ENCODE assay signal across 15 cellular contexts in the genomic region with DNA sequence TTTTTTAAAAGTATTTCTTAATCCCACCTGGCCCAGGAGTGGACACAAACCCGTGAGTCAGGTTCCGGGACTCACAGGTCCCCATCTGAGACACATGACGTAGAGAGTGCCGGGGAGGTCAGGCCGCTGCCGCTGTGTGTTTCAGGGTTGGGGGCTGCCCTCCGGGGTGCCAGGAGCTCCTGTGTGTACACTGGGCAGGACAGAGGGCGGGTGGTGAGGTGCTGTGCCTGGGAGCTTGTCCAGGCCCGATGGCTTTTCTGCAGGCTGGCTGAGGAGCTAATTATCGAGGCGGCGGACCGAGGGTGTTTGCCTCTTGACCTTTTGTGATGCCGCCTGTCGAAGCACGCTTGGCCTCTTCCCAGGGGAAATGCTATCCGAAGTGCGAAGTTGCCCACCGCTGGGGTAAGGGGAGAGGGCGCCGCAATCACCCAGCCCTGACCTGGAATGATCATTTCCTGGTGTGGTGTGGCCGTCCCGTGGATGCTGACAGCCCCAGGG. TPM values are rescaled to one million over a fixed set of nuclear protein-coding genes. Genes with fewer than 3 reads are reported as not detected.
A peak's percentile ranks its signal among the peaks of the same experiment; 100 is the strongest.
DNase-seq lines count a peak whose midpoint lies in the region; ATAC-seq, FAIRE-seq and TF ChIP-seq lines count a peak whose summit lies in the region.
"Had no signal": no experiment of that assay in that cellular context is flagged by ENCODE, and none has a peak within 500 bp of the region (broad histone marks: within the 10 kb centered on the region; RNA-seq: fewer than 3 reads in every experiment).

No MANE protein-coding gene starts in this region.

- peak; percentile 23 for ATAC-seq in left lung

- FAIRE-seq in GM19239 (lab: Jason Lieb, UNC): no peak
- FAIRE-seq: G401.6 had no signal

- DNase-seq in CD14-positive monocyte (ENCODE audit: low spot score) (peak; percentile 40), RWPE1 (ENCODE audit: low spot score) (no peak), left lung (peak; percentile 34 to 64), sigmoid colon (peak; percentile 61), GM19239 (ENCODE audit: insufficient read length, low spot score) (no peak), NCI-H748 (lab: John Stamatoyannopoulos, UW; ENCODE audit: unreplicated experiment) (no peak), NCI-H345 treated with DMSO at 0.1 percent for 48 hours (lab: John Stamatoyannopoulos, UW; ENCODE audit: unreplicated experiment) (no peak)
- DNase-seq: SIG-M5 had no signal

- H3K36me3 Mint-ChIP-seq in CD14-positive monocyte: no peaks in the 10 kb centered on the region

- no peak for TF ChIP-seq POLR2A in sigmoid colon (IDR thresholded peaks at IDR 0.05)

- TF ChIP-seq CTCF in CD14-positive monocyte (IDR thresholded peaks at IDR 0.05): no peak
- TF ChIP-seq CTCF in RWPE1 (conservative IDR thresholded peaks at IDR 0.05; ENCODE audit: low read depth): no peak
- TF ChIP-seq CTCF in left lung (IDR thresholded peaks at IDR 0.05): no peak
- no peak for TF ChIP-seq CTCF in sigmoid colon (IDR thresholded peaks at IDR 0.05)

- CTCF ChIA-PET in RWPE1 (lab: Yijun Ruan, JAX): interaction anchor here (0.6 to 1.6 kb wide), 6 partner anchors 10 to 396 kb away, joined by 3 to 7 read pairs (median 4); no protein-coding TSS in a partner anchor

- 34 to 66% methylated on average over 23 of the region's 23 CpGs for WGBS in sigmoid colon, 2 donors

- POLR2A ChIA-PET in RWPE1 (lab: Yijun Ruan, JAX; ENCODE audit: low non-redundant PET): no interaction called here

- peaks cover 0 to 16% (median 13%) of the 10 kb centered on the region in 7 donors for H3K9me3 Mint-ChIP-seq in CD14-positive monocyte

- no peak for TF ChIP-seq EP300 in sigmoid colon (IDR thresholded peaks at IDR 0.05)

- intact Hi-C loops in CD14-positive monocyte (cut with micrococcal nuclease) (no loop called here), left lung (cut with DNase I) (no loop called here), sigmoid colon (cut with DNase I) (loop anchor here (1.0 to 5.0 kb wide), 2 partner anchors 185 to 400 kb away; partner anchors contain the start of gene PDGFA)

- H3K27me3 ChIP-seq in left lung (peaks cover 0 to 15% of the 10 kb centered on the region in 2 donors), sigmoid colon (peaks cover 0 to 8% (median 0%) of the 10 kb centered on the region in 3 donors)

- H3K27ac Mint-ChIP-seq in CD14-positive monocyte: no peak overlapping the region

- peak overlapping the region in 1 of 2 donors; percentile 57 for H3K4me3 Mint-ChIP-seq in CD14-positive monocyte

- H3K4me1 ChIP-seq in left lung: peaks cover 7 to 15% of the 10 kb centered on the region in 2 donors
- peaks cover 0 to 18% (median 17%) of the 10 kb centered on the region in 4 donors for H3K4me1 ChIP-seq in sigmoid colon

- no peaks in the 10 kb centered on the region for H3K4me1 Mint-ChIP-seq in CD14-positive monocyte

- H3K4me3 ChIP-seq in left lung (no peak overlapping the region), sigmoid colon (peak overlapping the region in 2 of 4 donors; percentile 31 to 42)

- H3K36me3 ChIP-seq in left lung (no peaks in the 10 kb centered on the region), sigmoid colon (no peaks in the 10 kb centered on the region)

- H3K27ac ChIP-seq in RWPE1: peak overlapping the region; percentile 99
- no peak overlapping the region for H3K27ac ChIP-seq in left lung
- peak overlapping the region; percentile 53 to 74 (median 64) for H3K27ac ChIP-seq in sigmoid colon
- H3K27ac ChIP-seq: KMS-11 had no signal

- H3K27me3 Mint-ChIP-seq in CD14-positive monocyte (ENCODE audit: low read depth in 3 of 3): peaks cover 20 to 33% (median 25%) of the 10 kb centered on the region in 3 donors

- H3K9me3 ChIP-seq in left lung: no peaks in the 10 kb centered on the region
- H3K9me3 ChIP-seq in sigmoid colon: no peaks in the 10 kb centered on the region

RNA-seq across cellular contexts. Expression of gene FOXL3, which starts 42.1 kb away (rescaled TPM):
- not detected for polyA plus RNA-seq in CD14-positive monocyte
- total RNA-seq in left lung: not detected
- total RNA-seq in sigmoid colon: not detected
- not detected for polyA plus RNA-seq in sigmoid colon
- total RNA-seq: Calu3; H4; T-helper 1 cell treated with Interleukin-12 subunit alpha and Interleukin-12 subunit beta and Interleukin-4 antibody, amounts not matched to agents 30 ng/mL and 1 ng/mL, for 36 hours; temporal lobe had no signal
- polyA plus RNA-seq: neural cell had no signal

Comparison
In these comparisons a context has a peak if more than half of its experiments do, and no peak if none do; other contexts are left out.
1. DNase-seq: peak in CD14-positive monocyte (single experiment), left lung (2 of 2) and sigmoid colon (single experiment); none in RWPE1 (single experiment), GM19239 (single experiment), NCI-H748 (single experiment) and NCI-H345 treated with DMSO at 0.1 percent for 48 hours (single experiment).
2. H3K27ac ChIP-seq: peak in RWPE1 (single experiment) and sigmoid colon (4 of 4); none in left lung (0 of 2).